Comparison of ENCODE assay signal across 12 cellular contexts in genomic region chr15:69853572-69853971, GRCh38.
DNase-seq lines count a peak whose midpoint lies in the region; ATAC-seq and TF ChIP-seq lines count a peak whose summit lies in the region.
"Had no signal": no experiment of that assay in that cellular context is flagged by ENCODE, and none has a peak within 500 bp of the region (broad histone marks: within the 10 kb centered on the region; RNA-seq: fewer than 3 reads in every experiment).

No MANE protein-coding gene starts in this region.

- H4K20me1 ChIP-seq in IMR-90 (ENCODE audit: insufficient read depth, low read length) (no peaks in the 10 kb centered on the region), mammary epithelial cell (ENCODE audit: insufficient read depth, low read length) (no peaks in the 10 kb centered on the region)

- no peaks in the 10 kb centered on the region for H3K27me3 ChIP-seq in IMR-90 (ENCODE audit: control insufficient read depth, insufficient read depth, low read length)
- peaks cover 2% of the 10 kb centered on the region for H3K27me3 ChIP-seq in mammary epithelial cell (ENCODE audit: insufficient read depth, low read length)
- H3K27me3 ChIP-seq in mesenchymal stem cell (ENCODE audit: control insufficient read depth in 1 of 2, insufficient read depth in 1 of 2, low read length in 2 of 2), result peaks cover 0 to 18% of the 10 kb centered on the region in 2 experiments

- H3K27ac ChIP-seq in IMR-90 (ENCODE audit: insufficient read depth, low read length) (peak overlapping the region; percentile 73), mammary epithelial cell (ENCODE audit: insufficient read depth, low read depth, low read length) (no peak overlapping the region), mesenchymal stem cell (ENCODE audit: low read length, poor library complexity, severe bottlenecking) (peak overlapping the region; percentile 87)

- H3K4me1 ChIP-seq in IMR-90 (ENCODE audit: control insufficient read depth, insufficient read depth, low read length) (peaks cover 24% of the 10 kb centered on the region), mammary epithelial cell (ENCODE audit: insufficient read depth, low read length) (no peaks in the 10 kb centered on the region), mesenchymal stem cell (ENCODE audit: control insufficient read depth, insufficient read depth, low read depth, low read length) (peaks cover 29% of the 10 kb centered on the region)

- peak overlapping the region; percentile 85 to 86 for H4K8ac ChIP-seq in IMR-90 (ENCODE audit: low read depth in 2 of 2, low read length in 2 of 2)
- peak overlapping the region; percentile 71 for H4K8ac ChIP-seq in mesenchymal stem cell (ENCODE audit: low read length)

- H3K79me1 ChIP-seq in IMR-90 (ENCODE audit: low read depth in 1 of 2, low read length in 2 of 2) (peaks cover 4 to 13% of the 10 kb centered on the region in 2 experiments; a peak in 3 of 4 replicates), mesenchymal stem cell (replicated peaks; ENCODE audit: low read length, poor library complexity, severe bottlenecking) (no peaks in the 10 kb centered on the region)

- H3K4me2 ChIP-seq in IMR-90 (ENCODE audit: low read depth, low read length) (peak overlapping the region; percentile 34; the same call in 1 of the 2 replicates), mammary epithelial cell (ENCODE audit: insufficient read depth, low read depth, low read length) (no peak overlapping the region), mesenchymal stem cell (ENCODE audit: low read length, poor library complexity, severe bottlenecking) (no peak overlapping the region)

- 0 out of 2 replicates have a peak, but pooled peaks have one; percentile 5 for TF ChIP-seq RAD21 in IMR-90 (IDR thresholded peaks at IDR 0.05; ENCODE audit: low read length)

- WGBS in IMR-90 (ENCODE audit: extremely low coverage in 2 of 2, insufficient read length in 1 of 2), 2 experiments, result 0% methylated on average over 2 of the region's 6 CpGs; no CpG with 5 or more reads in 1 of the 2 experiments
- WGBS in mammary epithelial cell (ENCODE audit: low coverage, missing lambda C conversion rate), result 53% methylated on average over 6 of the region's 6 CpGs
- 1% methylated on average over 6 of the region's 6 CpGs for WGBS in mesenchymal stem cell

- H3K4me1 Mint-ChIP-seq in mesothelial cell of epicardium, result peaks cover 42% of the 10 kb centered on the region

- intact Hi-C loops in IMR-90 (cut with micrococcal nuclease) (loop anchor here (5.0 to 10.0 kb wide), 2 partner anchors 244 to 611 kb away; partner anchors contain the start of gene TLE3), mammary epithelial cell (cut with micrococcal nuclease) (no loop called here)

- peak overlapping the region; percentile 35 for H4K5ac ChIP-seq in IMR-90 (ENCODE audit: low read depth, low read length)

- no peaks in the 10 kb centered on the region for H3K36me3 ChIP-seq in IMR-90 (ENCODE audit: control insufficient read depth, insufficient read depth, low read length)
- no peaks in the 10 kb centered on the region for H3K36me3 ChIP-seq in mammary epithelial cell (ENCODE audit: insufficient read depth, low read length)
- no peaks in the 10 kb centered on the region for H3K36me3 ChIP-seq in mesenchymal stem cell (ENCODE audit: control insufficient read depth in 1 of 2, insufficient read depth in 2 of 2, low read depth in 1 of 2, low read length in 2 of 2)

- H3K18ac ChIP-seq in IMR-90 (ENCODE audit: low read depth, low read length), result peak overlapping the region; percentile 82
- H3K18ac ChIP-seq in mesenchymal stem cell (ENCODE audit: low read depth in 1 of 2, low read length in 2 of 2), result peak overlapping the region; percentile 81 to 96

- H2AFZ ChIP-seq in IMR-90 (replicated peaks; ENCODE audit: low read length, poor library complexity) (peak overlapping the region; percentile 79), mammary epithelial cell (ENCODE audit: low read depth, low read length) (no peak overlapping the region), mesenchymal stem cell (ENCODE audit: low read depth, low read length) (no peak overlapping the region)

- H3K4ac ChIP-seq in IMR-90 (ENCODE audit: low read depth, low read length), result peak overlapping the region; percentile 98
- H3K4ac ChIP-seq in mesenchymal stem cell (ENCODE audit: low read depth in 1 of 2, low read length in 2 of 2), result peak overlapping the region; percentile 96 to 98

- no peaks in the 10 kb centered on the region for H3K9me3 Mint-ChIP-seq in mesothelial cell of epicardium
- H3K9me3 Mint-ChIP-seq: activated CD4-positive, alpha-beta memory T cell treated with anti-CD3 and anti-CD28 coated beads for 36 hours; CD4-positive, alpha-beta T cell had no signal

- no TSS peak for BruUV-seq in IMR-90 (replicated peaks; lab: Mats Ljungman, UMichigan)
- BruUV-seq in mammary epithelial cell (replicated peaks; lab: Mats Ljungman, UMichigan), result no TSS peak

- H2BK15ac ChIP-seq in IMR-90 (ENCODE audit: low read depth, low read length) (peak overlapping the region; percentile 98), mesenchymal stem cell (ENCODE audit: low read depth, poor library complexity, severe bottlenecking) (no peak overlapping the region)

- in situ Hi-C loops in IMR-90 (cut with MboI; ENCODE audit: low sequenced_read_pairs) (no loop called here), mammary epithelial cell (cut with MboI; ENCODE audit: low sequenced_read_pairs in 2 of 2) (no loop called here)

- peak overlapping the region; percentile 58; the same call in 1 of the 2 replicates for H3K9ac ChIP-seq in IMR-90 (ENCODE audit: low read depth, low read length)
- no peak overlapping the region for H3K9ac ChIP-seq in mammary epithelial cell (ENCODE audit: insufficient read depth, low read length)
- H3K9ac ChIP-seq in mesenchymal stem cell (ENCODE audit: low read length), result peak overlapping the region; percentile 14

- H3K9me3 ChIP-seq in IMR-90 (ENCODE audit: control insufficient read depth, insufficient read depth, low read length) (no peaks in the 10 kb centered on the region), mammary epithelial cell (replicated peaks; ENCODE audit: insufficient read depth, low read length) (no peaks in the 10 kb centered on the region), mesenchymal stem cell (ENCODE audit: control insufficient read depth, low read length) (no peaks in the 10 kb centered on the region)

- H3K23ac ChIP-seq in IMR-90 (ENCODE audit: low read depth, low read length), result peak overlapping the region; percentile 97
- peak overlapping the region in 1 of 2 experiments; percentile 10 for H3K23ac ChIP-seq in mesenchymal stem cell (ENCODE audit: low read length in 2 of 2)

- no peak overlapping the region for H3K4me3 Mint-ChIP-seq in mesothelial cell of epicardium
- H3K4me3 Mint-ChIP-seq: activated CD4-positive, alpha-beta memory T cell treated with anti-CD3 and anti-CD28 coated beads for 36 hours; CD4-positive, alpha-beta T cell had no signal

- DNase-seq in AG08395 (ENCODE audit: low spot score) (peak; percentile 92), IMR-90 (peak; percentile 84), mammary epithelial cell (peak; percentile 36), mesenchymal stem cell (peak; percentile 98), CD1c-positive myeloid dendritic cell (ENCODE audit: extremely low spot score) (no peak), mesothelial cell of epicardium (ENCODE audit: low spot score in 2 of 2, unreplicated experiment in 2 of 2) (no peak), NCI-H748 (lab: John Stamatoyannopoulos, UW; ENCODE audit: unreplicated experiment) (no peak)
- no peak for DNase-seq in activated effector memory CD4-positive, alpha-beta T cell treated with Interleukin-2 at 50 U/mL for 16 hours
- DNase-seq: activated CD4-positive, alpha-beta memory T cell treated with anti-CD3 and anti-CD28 coated beads for 36 hours; aorta; CD4-positive, alpha-beta T cell; NCI-H1092 had no signal

- peak; percentile 71 for ATAC-seq in IMR-90 (ENCODE audit: low read depth)

- H3K36me3 Mint-ChIP-seq in mesothelial cell of epicardium, result no peaks in the 10 kb centered on the region
- H3K36me3 Mint-ChIP-seq: activated CD4-positive, alpha-beta memory T cell treated with anti-CD3 and anti-CD28 coated beads for 36 hours had no signal

- no peaks in the 10 kb centered on the region for H3K27me3 Mint-ChIP-seq in mesothelial cell of epicardium (ENCODE audit: low read depth)
- H3K27me3 Mint-ChIP-seq: activated CD4-positive, alpha-beta memory T cell treated with anti-CD3 and anti-CD28 coated beads for 36 hours; CD4-positive, alpha-beta T cell had no signal

- peak overlapping the region; percentile 86 for H3K56ac ChIP-seq in IMR-90 (ENCODE audit: extremely low read depth, insufficient read depth, low read length)

- H2AK5ac ChIP-seq in IMR-90 (ENCODE audit: low read depth, low read length) (peak overlapping the region; percentile 97), mesenchymal stem cell (ENCODE audit: low read length, severe bottlenecking) (peak overlapping the region; percentile 59)

- TF ChIP-seq CTCF in IMR-90 (conservative IDR thresholded peaks at IDR 0.05; ENCODE audit: low read depth, low read length) (no peak), mammary epithelial cell (conservative IDR thresholded peaks at IDR 0.05 in 1 of 2, IDR thresholded peaks at IDR 0.05 in 1 of 2; ENCODE audit: extremely low read depth in 1 of 2, insufficient read depth in 1 of 2, low read depth in 1 of 2, low read length in 2 of 2) (no peak), mesothelial cell of epicardium (IDR thresholded peaks at IDR 0.05; ENCODE audit: unreplicated experiment) (no peak)

- peak; percentile 34; the same call in 1 of the 2 replicates for TF ChIP-seq POLR2A in IMR-90 (IDR thresholded peaks at IDR 0.05; ENCODE audit: low read depth, low read length)

- H2BK12ac ChIP-seq in mesenchymal stem cell (ENCODE audit: low read length in 2 of 2), result peak overlapping the region; percentile 64 to 99

- POLR2A ChIA-PET in IMR-90 (lab: Charles Lee; ENCODE audit: unreplicated experiment), result no interaction called here

- peak overlapping the region; percentile 68 for H2AK9ac ChIP-seq in IMR-90 (replicated peaks; ENCODE audit: low read depth, low read length, poor library complexity)

- CTCF ChIA-PET in IMR-90 (lab: Yijun Ruan, JAX) (interaction anchor here (0.6 kb wide), 1 partner anchor 322 kb away, joined by 3 read pairs; no protein-coding TSS in a partner anchor), mammary epithelial cell (lab: Charles Lee; ENCODE audit: low non-redundant PET) (no interaction called here)

- peaks cover 21% of the 10 kb centered on the region for H3K9me1 ChIP-seq in IMR-90 (ENCODE audit: insufficient read depth, low read length)

- peak overlapping the region; percentile 96 for H2BK20ac ChIP-seq in IMR-90 (ENCODE audit: low read depth, low read length)

- peak overlapping the region; percentile 98 for H2BK120ac ChIP-seq in IMR-90 (ENCODE audit: low read depth, low read length)
- peak overlapping the region; percentile 65 for H2BK120ac ChIP-seq in mesenchymal stem cell (ENCODE audit: low read depth, low read length)

- H2BK5ac ChIP-seq in IMR-90 (ENCODE audit: low read depth, low read length, poor library complexity, severe bottlenecking) (peak overlapping the region; percentile 93), mesenchymal stem cell (ENCODE audit: low read depth, low read length, poor library complexity, severe bottlenecking) (peak overlapping the region; percentile 26)

- H4K91ac ChIP-seq in IMR-90 (ENCODE audit: insufficient read depth, low read depth, low read length), result peak overlapping the region; percentile 99
- peak overlapping the region; percentile 91 for H4K91ac ChIP-seq in mesenchymal stem cell (ENCODE audit: low read length)

- no peak overlapping the region for H3K27ac Mint-ChIP-seq in mesothelial cell of epicardium
- H3K27ac Mint-ChIP-seq: activated CD4-positive, alpha-beta memory T cell treated with anti-CD3 and anti-CD28 coated beads for 36 hours; CD4-positive, alpha-beta T cell had no signal

- dilution Hi-C loops in IMR-90 (cut with HindIII; ENCODE audit: low sequenced_read_pairs, unreplicated experiment) (no loop called here), mammary epithelial cell (cut with HindIII; ENCODE audit: low sequenced_read_pairs) (no loop called here)

- no peaks in the 10 kb centered on the region for H3K79me2 ChIP-seq in mammary epithelial cell (ENCODE audit: insufficient read depth, low read length)

- H3K14ac ChIP-seq in IMR-90 (replicated peaks; ENCODE audit: low read depth, low read length) (peak overlapping the region; percentile 95), mesenchymal stem cell (ENCODE audit: low read length in 2 of 2) (no peak overlapping the region)

- H3K4me3 ChIP-seq in IMR-90 (ENCODE audit: insufficient read depth, low read depth, low read length) (no peak overlapping the region), mammary epithelial cell (replicated peaks in 1 of 3; ENCODE audit: insufficient read depth in 1 of 3, low read depth in 2 of 3, low read length in 3 of 3) (no peak overlapping the region), mesenchymal stem cell (ENCODE audit: insufficient read depth in 1 of 2, low read depth in 1 of 2, low read length in 2 of 2) (no peak overlapping the region)

Comparison
In these comparisons a context has a peak if more than half of its experiments do, and no peak if none do; other contexts are left out.
1. DNase-seq: peak in AG08395 (single experiment), IMR-90 (single experiment), mammary epithelial cell (single experiment) and mesenchymal stem cell (single experiment); none in CD1c-positive myeloid dendritic cell (single experiment), mesothelial cell of epicardium (0 of 2), NCI-H748 (single experiment) and activated effector memory CD4-positive, alpha-beta T cell treated with Interleukin-2 at 50 U/mL for 16 hours (single experiment).